In genomic region chr22:46034480-46034879, GRCh38 we compare ENCODE assay signal across 9 cellular contexts. TPM values are rescaled to one million over a fixed set of nuclear protein-coding genes. Genes with fewer than 3 reads are reported as not detected.
DNase-seq lines count a peak whose midpoint lies in the region; ATAC-seq, FAIRE-seq and TF ChIP-seq lines count a peak whose summit lies in the region.
"Not testable (repeated sequence)": the region's sequence is repeated elsewhere in the genome, so short reads cannot be mapped to it uniquely, and the experiment has no call there.
"Had no signal": no experiment of that assay in that cellular context is flagged by ENCODE, and none has a peak within 500 bp of the region (broad histone marks: within the 10 kb centered on the region; RNA-seq: fewer than 3 reads in every experiment).

No MANE protein-coding gene starts in this region.

- H3K4me1 ChIP-seq in mammary epithelial cell (ENCODE audit: insufficient read depth, low read length) (peaks cover 19% of the 10 kb centered on the region), kidney (ENCODE audit: control insufficient read depth in 1 of 2, insufficient read depth in 1 of 2, low read depth in 1 of 2, low read length in 2 of 2) (peaks cover 4 to 12% of the 10 kb centered on the region in 2 donors)

- not testable (repeated sequence) for ATAC-seq in activated T-helper 17 cell treated with anti-CD3 and anti-CD28 coated beads, Interleukin-2, amount 50 U/mL, for 72 hours (replicated peaks); omental fat pad (ENCODE audit: low FRiP score)

- H2AFZ ChIP-seq in mammary epithelial cell (ENCODE audit: low read depth, low read length) = not testable (repeated sequence)

- H3K27ac ChIP-seq in C4-2B (peak overlapping the region; percentile 25; the same call in 1 of the 2 replicates), RWPE1 (peak overlapping the region; percentile 46)
- not testable (repeated sequence) for H3K27ac ChIP-seq in mammary epithelial cell (ENCODE audit: insufficient read depth, low read depth, low read length); kidney (ENCODE audit: low read depth in 2 of 2, low read length in 2 of 2)

- H3K9me3 Mint-ChIP-seq in HFFc6; activated T-helper 17 cell treated with anti-CD3 and anti-CD28 coated beads, Interleukin-2, amount 50 U/mL, for 72 hours; stimulated activated naive CD8-positive, alpha-beta T cell treated with anti-CD3 and anti-CD28 coated beads, Interleukin-15, Interleukin-2, amounts not matched to agents 100 ng/mL and 50 ng/mL, for 24 hours: not testable (repeated sequence)

- peaks cover 12% of the 10 kb centered on the region for H3K79me2 ChIP-seq in mammary epithelial cell (ENCODE audit: insufficient read depth, low read length)

- CTCF ChIA-PET in RWPE1 (lab: Yijun Ruan, JAX); mammary epithelial cell (lab: Charles Lee; ENCODE audit: low non-redundant PET): not testable (repeated sequence)

- POLR2A ChIA-PET in RWPE1 (lab: Yijun Ruan, JAX; ENCODE audit: low non-redundant PET) = not testable (repeated sequence)

- H3K36me3 ChIP-seq in mammary epithelial cell (ENCODE audit: insufficient read depth, low read length); kidney (ENCODE audit: control insufficient read depth in 1 of 2, insufficient read depth in 2 of 2, low read length in 2 of 2): not testable (repeated sequence)

- H3K27me3 ChIP-seq in mammary epithelial cell (ENCODE audit: insufficient read depth, low read length) = not testable (repeated sequence)

- not testable (repeated sequence) for H4K20me1 ChIP-seq in mammary epithelial cell (ENCODE audit: insufficient read depth, low read length)

- H3K27ac Mint-ChIP-seq in HFFc6 = peak overlapping the region; percentile 80; the same call in 1 of the 2 replicates
- H3K27ac Mint-ChIP-seq in activated T-helper 17 cell treated with anti-CD3 and anti-CD28 coated beads, Interleukin-2, amount 50 U/mL, for 72 hours; stimulated activated naive CD8-positive, alpha-beta T cell treated with anti-CD3 and anti-CD28 coated beads, Interleukin-15, Interleukin-2, amounts not matched to agents 100 ng/mL and 50 ng/mL, for 24 hours: not testable (repeated sequence)

- H3K9me3 ChIP-seq in mammary epithelial cell (replicated peaks; ENCODE audit: insufficient read depth, low read length); kidney (ENCODE audit: control insufficient read depth in 1 of 2, low read length in 2 of 2): not testable (repeated sequence)

- BruUV-seq in mammary epithelial cell (replicated peaks; lab: Mats Ljungman, UMichigan) = not testable (repeated sequence)

- peak overlapping the region; percentile 89 for H3K4me2 ChIP-seq in mammary epithelial cell (ENCODE audit: insufficient read depth, low read depth, low read length)

- 73% methylated on average over 3 of the region's 5 CpGs for WGBS in mammary epithelial cell (ENCODE audit: low coverage, missing lambda C conversion rate)

- H3K4me3 Mint-ChIP-seq in HFFc6 = peak overlapping the region; percentile 87
- H3K4me3 Mint-ChIP-seq in activated T-helper 17 cell treated with anti-CD3 and anti-CD28 coated beads, Interleukin-2, amount 50 U/mL, for 72 hours = peak overlapping the region; percentile 76
- H3K4me3 Mint-ChIP-seq in stimulated activated naive CD8-positive, alpha-beta T cell treated with anti-CD3 and anti-CD28 coated beads, Interleukin-15, Interleukin-2, amounts not matched to agents 100 ng/mL and 50 ng/mL, for 24 hours = peak overlapping the region; percentile 75

- peaks cover 28% of the 10 kb centered on the region for H3K4me1 Mint-ChIP-seq in HFFc6 (ENCODE audit: low read depth)
- H3K4me1 Mint-ChIP-seq in activated T-helper 17 cell treated with anti-CD3 and anti-CD28 coated beads, Interleukin-2, amount 50 U/mL, for 72 hours = peaks cover 10% of the 10 kb centered on the region
- peaks cover 18% of the 10 kb centered on the region for H3K4me1 Mint-ChIP-seq in stimulated activated naive CD8-positive, alpha-beta T cell treated with anti-CD3 and anti-CD28 coated beads, Interleukin-15, Interleukin-2, amounts not matched to agents 100 ng/mL and 50 ng/mL, for 24 hours (ENCODE audit: low read depth)

- TF ChIP-seq CTCF in C4-2B (conservative IDR thresholded peaks at IDR 0.05); HFFc6 (IDR thresholded peaks at IDR 0.05); RWPE1 (conservative IDR thresholded peaks at IDR 0.05; ENCODE audit: low read depth); mammary epithelial cell (conservative IDR thresholded peaks at IDR 0.05 in 1 of 2, IDR thresholded peaks at IDR 0.05 in 1 of 2; ENCODE audit: extremely low read depth in 1 of 2, insufficient read depth in 1 of 2, low read depth in 1 of 2, low read length in 2 of 2); kidney (IDR thresholded peaks at IDR 0.05; ENCODE audit: borderline replicate concordance, extremely low read depth, insufficient read depth); omental fat pad (IDR thresholded peaks at IDR 0.05): not testable (repeated sequence)

- not testable (repeated sequence) for H3K36me3 Mint-ChIP-seq in HFFc6 (ENCODE audit: low read depth); activated T-helper 17 cell treated with anti-CD3 and anti-CD28 coated beads, Interleukin-2, amount 50 U/mL, for 72 hours (ENCODE audit: low read depth); stimulated activated naive CD8-positive, alpha-beta T cell treated with anti-CD3 and anti-CD28 coated beads, Interleukin-15, Interleukin-2, amounts not matched to agents 100 ng/mL and 50 ng/mL, for 24 hours (ENCODE audit: low read depth)

- H3K4me3 ChIP-seq in mammary epithelial cell (replicated peaks in 1 of 3; ENCODE audit: insufficient read depth in 1 of 3, low read depth in 2 of 3, low read length in 3 of 3); kidney (ENCODE audit: low read length in 2 of 2): not testable (repeated sequence)

- H3K27me3 Mint-ChIP-seq in HFFc6 (ENCODE audit: insufficient read depth); activated T-helper 17 cell treated with anti-CD3 and anti-CD28 coated beads, Interleukin-2, amount 50 U/mL, for 72 hours; stimulated activated naive CD8-positive, alpha-beta T cell treated with anti-CD3 and anti-CD28 coated beads, Interleukin-15, Interleukin-2, amounts not matched to agents 100 ng/mL and 50 ng/mL, for 24 hours: not testable (repeated sequence)

- intact Hi-C loops in mammary epithelial cell (cut with micrococcal nuclease); kidney (cut with DNase I): not testable (repeated sequence)

- H3K9ac ChIP-seq in mammary epithelial cell (ENCODE audit: insufficient read depth, low read length); kidney (ENCODE audit: low read length in 2 of 2): not testable (repeated sequence)

- in situ Hi-C loops in mammary epithelial cell (cut with MboI; ENCODE audit: low sequenced_read_pairs in 2 of 2) = not testable (repeated sequence)

- FAIRE-seq in kidney (lab: Jason Lieb, UNC) = not testable (repeated sequence)

- DNase-seq in HFFc6; RWPE1 (ENCODE audit: low spot score); mammary epithelial cell: not testable (repeated sequence)
- DNase-seq in kidney = peak; percentile 41
- DNase-seq in omental fat pad (ENCODE audit: low spot score) = peak; percentile 4

- dilution Hi-C loops in mammary epithelial cell (cut with HindIII; ENCODE audit: low sequenced_read_pairs) = not testable (repeated sequence)

RNA-seq across cellular contexts. Expression of gene WNT7B, which starts 57.5 kb away (rescaled TPM):
- under 1 TPM in 5 of 6 experiments, not detected in 1; 0.07 to 0.14 (median 0.09) TPM for total RNA-seq in HFFc6 (2021; fragmentation: NEBNext Ultra II Directional; extraction: Animal tissue kit (Norgen Biotek cat#: 25700))
- not detected for total RNA-seq in activated T-helper 17 cell treated with anti-CD3 and anti-CD28 coated beads, Interleukin-2, amount 50 U/mL, for 72 hours
- total RNA-seq in mammary epithelial cell (under 1 TPM; 0.31 to 0.50 TPM), kidney (1.6 TPM), omental fat pad (under 1 TPM in 2 of 4 donors, not detected in 2; 0.28 to 0.48 TPM)
- polyA plus RNA-seq in mammary epithelial cell (0.15 TPM), kidney (ENCODE audit: insufficient read depth, low read depth, low replicate concordance) (2.4 TPM)
- 0.21 TPM for polyA minus RNA-seq in mammary epithelial cell
- polyA plus RNA-seq: BJ had no signal
